ENCODE assay signal across 19 cellular contexts in the genomic region with DNA sequence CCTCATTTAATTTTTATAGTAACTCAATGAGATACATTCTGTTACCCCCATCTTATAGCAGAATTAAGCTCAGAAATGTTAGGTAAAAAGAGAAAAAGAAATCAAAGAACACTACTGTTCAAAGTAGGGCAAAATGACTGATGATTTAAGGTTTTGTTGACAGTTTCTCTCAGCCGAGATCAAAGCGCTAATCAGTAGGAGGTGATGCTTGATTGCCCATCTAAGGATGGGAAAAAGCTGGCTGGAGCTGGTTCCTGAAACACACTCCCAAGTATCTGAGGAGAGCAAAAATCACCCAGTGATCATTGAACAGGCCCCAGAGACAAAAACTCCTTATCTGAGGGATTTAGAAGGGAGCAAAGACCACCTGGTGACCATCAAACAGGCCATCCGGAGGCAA.
DNase-seq lines count a peak whose midpoint lies in the region; TF ChIP-seq lines count a peak whose summit lies in the region.
"Had no signal": no experiment of that assay in that cellular context is flagged by ENCODE, and none has a peak within 500 bp of the region (broad histone marks: within the 10 kb centered on the region; RNA-seq: fewer than 3 reads in every experiment).

No MANE protein-coding gene starts in this region.

- H3K27me3 ChIP-seq in BE2C = no peaks in the 10 kb centered on the region
- no peaks in the 10 kb centered on the region for H3K27me3 ChIP-seq in stomach

- H3K9me3 ChIP-seq in BE2C (no peaks in the 10 kb centered on the region), stomach (no peaks in the 10 kb centered on the region)

- no peak overlapping the region for H3K4me3 ChIP-seq in BE2C (ENCODE audit: low read depth, low read length)
- H3K4me3 ChIP-seq in stomach = no peak overlapping the region
- H3K4me3 ChIP-seq: GM12878 had no signal

- intact Hi-C loops in stomach (cut with DNase I; ENCODE audit: low total_unique reads) = no loop called here

- peaks cover 11% of the 10 kb centered on the region for H3K4me1 Mint-ChIP-seq in type B pancreatic cell (ENCODE audit: unreplicated experiment)
- H3K4me1 Mint-ChIP-seq: H9 had no signal

- 82 to 94% (median 89%) methylated on average over 3 of the region's 3 CpGs for WGBS in stomach, 5 donors

- no peak for TF ChIP-seq CTCF in type B pancreatic cell (conservative IDR thresholded peaks at IDR 0.05)
- no peak for TF ChIP-seq CTCF in BE2C (IDR thresholded peaks at IDR 0.05; ENCODE audit: low read depth, low read length)
- no peak for TF ChIP-seq CTCF in stomach (IDR thresholded peaks at IDR 0.05)

- H3K27me3 Mint-ChIP-seq in type B pancreatic cell = no peaks in the 10 kb centered on the region
- H3K27me3 Mint-ChIP-seq: T-cell had no signal

- no peak overlapping the region for H3K4me3 Mint-ChIP-seq in type B pancreatic cell
- H3K4me3 Mint-ChIP-seq: CD14-positive monocyte, H9, T-cell had no signal

- H3K27ac ChIP-seq in stomach = no peak overlapping the region

- no peak for TF ChIP-seq POLR2A in stomach (IDR thresholded peaks at IDR 0.05)

- H3K36me3 ChIP-seq in BE2C (no peaks in the 10 kb centered on the region), stomach (no peaks in the 10 kb centered on the region)

- H3K4me1 ChIP-seq in BE2C = peaks cover 8% of the 10 kb centered on the region; the same call in 1 of the 2 replicates
- H3K4me1 ChIP-seq in stomach = peaks cover 0 to 17% (median 4%) of the 10 kb centered on the region in 4 donors

- H3K9me3 Mint-ChIP-seq in type B pancreatic cell = no peaks in the 10 kb centered on the region

- DNase-seq in DMS79 treated with DMSO at 0.1 percent for 48 hours (lab: John Stamatoyannopoulos, UW) (peak; percentile 62), NCI-H510A treated with DMSO at 0.1 percent for 48 hours (lab: John Stamatoyannopoulos, UW) (peak; percentile 42), kidney tubule cell (ENCODE audit: low spot score) (peak; percentile 39), type B pancreatic cell (ENCODE audit: extremely low spot score, unreplicated experiment) (peak; percentile 11), SHP77 treated with DMSO at 0.1 percent for 48 hours (lab: John Stamatoyannopoulos, UW) (no peak), BE2C (no peak), stomach (no peak)
- DNase-seq: ACHN; GF-D8; H9; IMR-90; Karpas-422; NCI-H1694 treated with DMSO at 0.1 percent for 48 hours; NCI-H748 treated with DMSO at 0.1 percent for 48 hours; NK-92 treated with Interleukin-12 subunit alpha and Interleukin-12 subunit beta, amount 100 ng/mL, for 24 hours; SHP77; T-cell had no signal

- H3K36me3 Mint-ChIP-seq in type B pancreatic cell = no peaks in the 10 kb centered on the region
- H3K36me3 Mint-ChIP-seq: CD14-positive monocyte, T-cell had no signal

- no peak for TF ChIP-seq EP300 in stomach (IDR thresholded peaks at IDR 0.05)

- no peak overlapping the region for H3K27ac Mint-ChIP-seq in type B pancreatic cell
- H3K27ac Mint-ChIP-seq: CD14-positive monocyte, H9, T-cell had no signal

Comparison
In these comparisons a context has a peak if more than half of its experiments do, and no peak if none do; other contexts are left out.
1. DNase-seq: peak in DMS79 treated with DMSO at 0.1 percent for 48 hours (single experiment), NCI-H510A treated with DMSO at 0.1 percent for 48 hours (single experiment), kidney tubule cell (single experiment) and type B pancreatic cell (single experiment); none in SHP77 treated with DMSO at 0.1 percent for 48 hours (single experiment), BE2C (single experiment) and stomach (single experiment).